Comparison of ENCODE assay signal across 9 cellular contexts in the genomic region with DNA sequence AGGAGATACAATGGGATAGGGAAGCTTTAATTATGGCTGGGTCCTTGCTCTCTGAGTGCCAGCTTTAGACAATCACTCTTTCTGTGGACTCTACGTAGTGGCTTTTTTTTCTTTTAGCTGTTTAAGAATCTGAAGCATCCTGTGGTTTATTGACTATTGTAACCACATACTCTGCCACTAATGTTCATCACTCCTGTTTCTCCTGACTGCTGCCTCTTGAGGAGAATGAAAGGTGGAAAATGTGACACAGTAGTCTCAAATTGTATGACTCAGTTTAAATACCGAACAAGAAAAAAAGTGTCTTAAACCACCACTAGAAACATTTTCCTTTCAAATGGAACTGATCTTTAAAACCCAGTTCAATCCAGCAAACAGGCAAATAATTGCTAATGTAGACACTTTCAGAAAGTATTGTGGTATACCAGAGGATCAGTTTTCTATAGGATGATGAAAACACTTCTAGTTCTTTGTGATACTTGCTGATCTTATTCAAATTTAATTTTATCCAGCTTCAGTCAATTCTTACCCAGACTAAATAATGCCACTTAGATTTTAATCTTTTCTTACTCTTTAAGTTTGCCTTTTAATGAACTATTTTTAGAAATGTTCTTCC.
DNase-seq lines count a peak whose midpoint lies in the region; ATAC-seq and TF ChIP-seq lines count a peak whose summit lies in the region.
"Had no signal": no experiment of that assay in that cellular context is flagged by ENCODE, and none has a peak within 500 bp of the region (broad histone marks: within the 10 kb centered on the region; RNA-seq: fewer than 3 reads in every experiment).

No MANE protein-coding gene starts in this region.

- intact Hi-C loops in activated CD4-positive, alpha-beta memory T cell treated with anti-CD3 and anti-CD28 coated beads for 36 hours (cut with micrococcal nuclease), result loop anchor here (1.0 to 10.0 kb wide), 2 partner anchors 8 to 310 kb away; no protein-coding TSS in a partner anchor

- H2AFZ ChIP-seq in ACC112 (ENCODE audit: low read length, unreplicated experiment), result peak overlapping the region; percentile 44

- no peak for TF ChIP-seq CTCF in foreskin keratinocyte (conservative IDR thresholded peaks at IDR 0.05)

- H3K27me3 ChIP-seq in ACC112 (ENCODE audit: insufficient read depth, low read length) (no peaks in the 10 kb centered on the region), HAP-1 (ENCODE audit: low read depth) (no peaks in the 10 kb centered on the region), foreskin keratinocyte (no peaks in the 10 kb centered on the region)

- peak overlapping the region; percentile 11 for H3K27ac Mint-ChIP-seq in activated CD4-positive, alpha-beta memory T cell treated with anti-CD3 and anti-CD28 coated beads for 36 hours

- peaks cover 15% of the 10 kb centered on the region for H3K4me1 Mint-ChIP-seq in activated CD4-positive, alpha-beta memory T cell treated with anti-CD3 and anti-CD28 coated beads for 36 hours (ENCODE audit: low read depth)
- H3K4me1 Mint-ChIP-seq: central memory CD8-positive, alpha-beta T cell had no signal

- H3K9me3 ChIP-seq in HAP-1, result no peaks in the 10 kb centered on the region

- H3K4me1 ChIP-seq in ACC112 (ENCODE audit: control insufficient read depth, insufficient read depth, low read length, unreplicated experiment) (peaks cover 8% of the 10 kb centered on the region), HAP-1 (peaks cover 37% of the 10 kb centered on the region), foreskin keratinocyte (no peaks in the 10 kb centered on the region)

- in situ Hi-C loops in HAP-1 (cut with MboI; ENCODE audit: low sequenced_read_pairs), result loop anchor here (25.0 kb wide), 2 partner anchors 237 to 337 kb away; no protein-coding TSS in a partner anchor

- POLR2A ChIA-PET in activated CD4-positive, alpha-beta memory T cell treated with anti-CD3 and anti-CD28 coated beads for 36 hours (lab: Charles Lee), result no interaction called here

- no peak overlapping the region for H3K4me3 Mint-ChIP-seq in activated CD4-positive, alpha-beta memory T cell treated with anti-CD3 and anti-CD28 coated beads for 36 hours
- H3K4me3 Mint-ChIP-seq: central memory CD8-positive, alpha-beta T cell had no signal

- H3K27ac ChIP-seq in ACC112 (ENCODE audit: low read depth, low read length) (peak overlapping the region; percentile 31), foreskin keratinocyte (no peak overlapping the region)

- H3K36me3 ChIP-seq in ACC112 (ENCODE audit: insufficient read depth, low read length) (no peaks in the 10 kb centered on the region), HAP-1 (replicated peaks) (no peaks in the 10 kb centered on the region)

- CTCF ChIA-PET in activated CD4-positive, alpha-beta memory T cell treated with anti-CD3 and anti-CD28 coated beads for 36 hours (lab: Charles Lee), result interaction anchor here (0.5 to 0.9 kb wide), 2 partner anchors 17 to 1822 kb away, joined by 3 to 5 read pairs; a partner anchor contains a TSS

- no peaks in the 10 kb centered on the region for H3K27me3 Mint-ChIP-seq in activated CD4-positive, alpha-beta memory T cell treated with anti-CD3 and anti-CD28 coated beads for 36 hours
- H3K27me3 Mint-ChIP-seq: central memory CD8-positive, alpha-beta T cell had no signal

- H3K9me3 Mint-ChIP-seq in activated CD4-positive, alpha-beta memory T cell treated with anti-CD3 and anti-CD28 coated beads for 36 hours, result no peaks in the 10 kb centered on the region
- H3K9me3 Mint-ChIP-seq: central memory CD8-positive, alpha-beta T cell had no signal

- DNase-seq in HAP-1 (ENCODE audit: low spot score in 2 of 2), result peak; percentile 13 to 80
- no peak for DNase-seq in activated CD4-positive, alpha-beta memory T cell treated with anti-CD3 and anti-CD28 coated beads for 36 hours
- peak; percentile 51 to 72 for DNase-seq in foreskin keratinocyte
- DNase-seq in NCI-H510A treated with DMSO at 0.1 percent for 48 hours (lab: John Stamatoyannopoulos, UW), result no peak
- DNase-seq in NCI-H2029 (lab: John Stamatoyannopoulos, UW), result no peak
- no peak for DNase-seq in OCI-M2 (lab: John Stamatoyannopoulos, UW; ENCODE audit: unreplicated experiment)

- H3K4me3 ChIP-seq in ACC112 (ENCODE audit: low read depth, low read length) (no peak overlapping the region), HAP-1 (no peak overlapping the region)

- no peaks in the 10 kb centered on the region for H3K79me2 ChIP-seq in ACC112 (ENCODE audit: control insufficient read depth, insufficient read depth, low read length, unreplicated experiment)

- ATAC-seq in foreskin keratinocyte (peak; percentile 74), GM18861 (IDR thresholded peaks at IDR 0.05; ENCODE audit: unreplicated experiment) (no peak)

- H3K36me3 Mint-ChIP-seq in activated CD4-positive, alpha-beta memory T cell treated with anti-CD3 and anti-CD28 coated beads for 36 hours, result no peaks in the 10 kb centered on the region

Comparison
In these comparisons a context has a peak if more than half of its experiments do, and no peak if none do; other contexts are left out.
1. DNase-seq: peak in HAP-1 (2 of 2) and foreskin keratinocyte (2 of 2); none in activated CD4-positive, alpha-beta memory T cell treated with anti-CD3 and anti-CD28 coated beads for 36 hours (single experiment), NCI-H510A treated with DMSO at 0.1 percent for 48 hours (single experiment), NCI-H2029 (single experiment) and OCI-M2 (single experiment).